ENCODE assay signal across 31 cellular contexts in genomic region chr3:13634151-13634550, GRCh38.
"Had no signal": no experiment of that assay in that cellular context is flagged by ENCODE, and none has a peak within 500 bp of the region (broad histone marks: within the 10 kb centered on the region; RNA-seq: fewer than 3 reads in every experiment).

No MANE protein-coding gene starts in this region.

- H3K27ac Mint-ChIP-seq: natural killer cell treated with Interleukin-12 subunit alpha and Interleukin-12 subunit beta and Interleukin-15 and Interleukin-18, amount 100 ng/mL, for 72 hours; nephron progenitor cell; progenitor cell of endocrine pancreas; stimulated activated memory B cell treated with anti-CD40 and anti-IgM and Interleukin-4, amounts not matched to agents 10 μg/mL and 1 μg/mL and 100 μg/mL, for 72 hours; type B pancreatic cell had no signal

- H3K4me3 ChIP-seq: ovary, psoas muscle, right lobe of liver, skin epidermis, smooth muscle cell, spleen, suprapubic skin, testis, tibial artery, transverse colon, upper lobe of right lung, uterus had no signal

- H3K36me3 ChIP-seq: ovary, right lobe of liver, transverse colon, upper lobe of right lung, uterus had no signal

- DNase-seq: naive thymus-derived CD8-positive, alpha-beta T cell; occipital lobe; ovary; posterior cingulate gyrus; psoas muscle; right lobe of liver; spleen; stimulated activated CD4-positive, alpha-beta T cell treated with anti-CD3 and anti-CD28 coated beads, Interleukin-12 subunit alpha, Interleukin-12 subunit beta, amount 100 ng/mL, for 4 hours; stimulated activated CD4-positive, alpha-beta T cell treated with anti-CD3 and anti-CD28 coated beads, Interleukin-1b, Interleukin-23, amount 100 ng/mL, for 48 hours; stimulated activated CD4-positive, alpha-beta T cell treated with anti-CD3 and anti-CD28 coated beads, Interleukin-4, amount 100 ng/mL, for 1 hour; stimulated activated CD4-positive, alpha-beta T cell treated with anti-CD3 and anti-CD28 coated beads, Interleukin-4, amount 100 ng/mL, for 4 hours; stimulated activated CD8-positive, alpha-beta memory T cell treated with anti-CD3 and anti-CD28 coated beads, Interleukin-4, amount 100 ng/mL, for 48 hours; stimulated activated naive CD4-positive, alpha-beta T cell; stimulated activated naive CD8-positive, alpha-beta T cell treated with anti-CD3 and anti-CD28 coated beads, Interleukin-15, amount 100 ng/mL, for 72 hours; stimulated activated naive CD8-positive, alpha-beta T cell treated with anti-CD3 and anti-CD28 coated beads, Interleukin-15, Interleukin-2, amounts not matched to agents 100 U/mL and 50 U/mL, for 24 hours; substantia nigra; testis; tibial artery; transverse colon; upper lobe of right lung; uterus had no signal

- ATAC-seq: naive thymus-derived CD8-positive, alpha-beta T cell; natural killer cell treated with Interleukin-12 subunit alpha and Interleukin-12 subunit beta and Interleukin-15 and Interleukin-18, amount 100 ng/mL, for 72 hours; psoas muscle; right lobe of liver; stimulated activated memory B cell treated with anti-CD40 and anti-IgM and Interleukin-4, amounts not matched to agents 10 μg/mL and 1 μg/mL and 100 μg/mL, for 72 hours; stimulated activated naive CD8-positive, alpha-beta T cell treated with anti-CD3 and anti-CD28 coated beads, Interleukin-15, amount 100 ng/mL, for 72 hours; stimulated activated naive CD8-positive, alpha-beta T cell treated with anti-CD3 and anti-CD28 coated beads, Interleukin-15, Interleukin-2, amounts not matched to agents 100 U/mL and 50 U/mL, for 24 hours; upper lobe of right lung had no signal

- H3K9me3 ChIP-seq: ovary, psoas muscle, right lobe of liver, spleen, suprapubic skin, testis, tibial artery, transverse colon, upper lobe of right lung, uterus had no signal

- H3K4me2 ChIP-seq: smooth muscle cell had no signal

- H3K4me1 Mint-ChIP-seq: stimulated activated memory B cell treated with anti-CD40 and anti-IgM and Interleukin-4, amounts not matched to agents 10 μg/mL and 1 μg/mL and 100 μg/mL, for 72 hours; stimulated activated naive CD8-positive, alpha-beta T cell treated with anti-CD3 and anti-CD28 coated beads, Interleukin-15, amount 100 ng/mL, for 72 hours had no signal

- H3K27me3 ChIP-seq: ovary, right lobe of liver, suprapubic skin, testis, tibial artery, transverse colon, upper lobe of right lung, uterus had no signal

- H3K4me3 Mint-ChIP-seq: naive thymus-derived CD8-positive, alpha-beta T cell; natural killer cell treated with Interleukin-12 subunit alpha and Interleukin-12 subunit beta and Interleukin-15 and Interleukin-18, amount 100 ng/mL, for 72 hours; nephron progenitor cell; neural crest cell; stimulated activated memory B cell treated with anti-CD40 and anti-IgM and Interleukin-4, amounts not matched to agents 10 μg/mL and 1 μg/mL and 100 μg/mL, for 72 hours; stimulated activated naive CD8-positive, alpha-beta T cell treated with anti-CD3 and anti-CD28 coated beads, Interleukin-15, amount 100 ng/mL, for 72 hours; type B pancreatic cell had no signal

- H3K79me2 ChIP-seq: parathyroid adenoma had no signal

- H3K36me3 Mint-ChIP-seq: natural killer cell treated with Interleukin-12 subunit alpha and Interleukin-12 subunit beta and Interleukin-15 and Interleukin-18, amount 100 ng/mL, for 72 hours; stimulated activated memory B cell treated with anti-CD40 and anti-IgM and Interleukin-4, amounts not matched to agents 10 μg/mL and 1 μg/mL and 100 μg/mL, for 72 hours; type B pancreatic cell had no signal

- H3K4me1 ChIP-seq: parathyroid adenoma, psoas muscle, right lobe of liver, testis, tibial artery, transverse colon, upper lobe of right lung, uterus had no signal

- H3K27ac ChIP-seq: ovary, parathyroid adenoma, psoas muscle, right lobe of liver, skin epidermis, spleen, suprapubic skin, testis, tibial artery, transverse colon, upper lobe of right lung, uterus had no signal

- H3K9ac ChIP-seq: parathyroid adenoma had no signal

- H3K9me3 Mint-ChIP-seq: naive thymus-derived CD8-positive, alpha-beta T cell; natural killer cell treated with Interleukin-12 subunit alpha and Interleukin-12 subunit beta and Interleukin-15 and Interleukin-18, amount 100 ng/mL, for 72 hours; nephron progenitor cell; neural crest cell; stimulated activated memory B cell treated with anti-CD40 and anti-IgM and Interleukin-4, amounts not matched to agents 10 μg/mL and 1 μg/mL and 100 μg/mL, for 72 hours; stimulated activated naive CD8-positive, alpha-beta T cell treated with anti-CD3 and anti-CD28 coated beads, Interleukin-15, amount 100 ng/mL, for 72 hours; type B pancreatic cell had no signal

- H3K27me3 Mint-ChIP-seq: naive thymus-derived CD8-positive, alpha-beta T cell; natural killer cell treated with Interleukin-12 subunit alpha and Interleukin-12 subunit beta and Interleukin-15 and Interleukin-18, amount 100 ng/mL, for 72 hours; stimulated activated naive CD8-positive, alpha-beta T cell treated with anti-CD3 and anti-CD28 coated beads, Interleukin-15, amount 100 ng/mL, for 72 hours; type B pancreatic cell had no signal

- H2AFZ ChIP-seq: parathyroid adenoma had no signal
